34 cellular contexts compared by ENCODE assay signal in genomic region chr7:46741181-46741580, GRCh38.
"Had no signal": no experiment of that assay in that cellular context is flagged by ENCODE, and none has a peak within 500 bp of the region (broad histone marks: within the 10 kb centered on the region; RNA-seq: fewer than 3 reads in every experiment).

No MANE protein-coding gene starts in this region.

- H3K27me3 Mint-ChIP-seq: activated CD4-positive, alpha-beta memory T cell treated with anti-CD3 and anti-CD28 coated beads for 36 hours; activated CD4-positive, alpha-beta T cell treated with anti-CD3 and anti-CD28 coated beads for 36 hours; activated CD4-positive, alpha-beta T cell treated with anti-CD3 and anti-CD28 coated beads, Interleukin-2, amount 10 ng/mL, durations not matched to agents 24 days and 14 days; activated CD8-positive, alpha-beta memory T cell treated with anti-CD3 and anti-CD28 coated beads, Interleukin-2, amount 10 ng/mL, durations not matched to agents 7 days and 5 days; activated naive CD4-positive, alpha-beta T cell treated with anti-CD3 and anti-CD28 coated beads, Interleukin-2, amount 50 U/mL, for 24 hours; activated naive CD8-positive, alpha-beta T cell treated with anti-CD3 and anti-CD28 coated beads for 36 hours; activated naive CD8-positive, alpha-beta T cell treated with anti-CD3 and anti-CD28 coated beads, Interleukin-2, amount 50 U/mL, for 24 hours; central memory CD8-positive, alpha-beta T cell; dendritic cell treated with granulocyte-macrophage colony-stimulating factor and Interleukin-4, amounts not matched to agents 40 ng/mL and 50 ng/mL, for 4 days had no signal

- H3K9me3 ChIP-seq: adrenal gland, ascending aorta, breast epithelium, gastrocnemius medialis had no signal

- H3K36me3 Mint-ChIP-seq: activated CD4-positive, alpha-beta memory T cell treated with anti-CD3 and anti-CD28 coated beads for 36 hours; activated CD8-positive, alpha-beta memory T cell treated with anti-CD3 and anti-CD28 coated beads, Interleukin-2, amount 10 ng/mL, durations not matched to agents 7 days and 5 days; activated naive CD4-positive, alpha-beta T cell treated with anti-CD3 and anti-CD28 coated beads, Interleukin-2, amount 50 U/mL, for 24 hours; activated naive CD8-positive, alpha-beta T cell treated with anti-CD3 and anti-CD28 coated beads for 36 hours; brain had no signal

- H3K9me3 Mint-ChIP-seq: activated naive CD4-positive, alpha-beta T cell treated with anti-CD3 and anti-CD28 coated beads for 36 hours; activated naive CD8-positive, alpha-beta T cell treated with anti-CD3 and anti-CD28 coated beads for 36 hours; endodermal cell had no signal

- H3K4me1 Mint-ChIP-seq: activated CD4-positive, alpha-beta T cell treated with anti-CD3 and anti-CD28 coated beads for 36 hours; activated CD4-positive, alpha-beta T cell treated with anti-CD3 and anti-CD28 coated beads, Interleukin-2, amount 10 ng/mL, durations not matched to agents 24 days and 14 days; activated CD8-positive, alpha-beta memory T cell treated with anti-CD3 and anti-CD28 coated beads, Interleukin-2, amount 10 ng/mL, durations not matched to agents 7 days and 5 days; activated naive CD4-positive, alpha-beta T cell treated with anti-CD3 and anti-CD28 coated beads, Interleukin-2, amount 50 U/mL, for 24 hours; activated naive CD8-positive, alpha-beta T cell treated with anti-CD3 and anti-CD28 coated beads for 36 hours; activated naive CD8-positive, alpha-beta T cell treated with anti-CD3 and anti-CD28 coated beads, Interleukin-2, amount 50 U/mL, for 24 hours; central memory CD8-positive, alpha-beta T cell; endodermal cell had no signal

- H3K4me1 ChIP-seq: adrenal gland, breast epithelium, gastrocnemius medialis had no signal

- H3K27ac Mint-ChIP-seq: activated CD4-positive, alpha-beta memory T cell treated with anti-CD3 and anti-CD28 coated beads for 36 hours; activated CD4-positive, alpha-beta T cell treated with anti-CD3 and anti-CD28 coated beads for 36 hours; activated CD4-positive, alpha-beta T cell treated with anti-CD3 and anti-CD28 coated beads, Interleukin-2, amount 10 ng/mL, durations not matched to agents 24 days and 14 days; activated CD8-positive, alpha-beta memory T cell treated with anti-CD3 and anti-CD28 coated beads, Interleukin-2, amount 10 ng/mL, durations not matched to agents 7 days and 5 days; activated CD8-positive, alpha-beta T cell treated with anti-CD3 and anti-CD28 coated beads, Interleukin-2, amount 10 ng/mL, durations not matched to agents 7 days and 5 days; activated naive CD4-positive, alpha-beta T cell treated with anti-CD3 and anti-CD28 coated beads for 36 hours; activated naive CD4-positive, alpha-beta T cell treated with anti-CD3 and anti-CD28 coated beads, Interleukin-2, amount 50 U/mL, for 24 hours; activated naive CD8-positive, alpha-beta T cell treated with anti-CD3 and anti-CD28 coated beads for 36 hours; activated naive CD8-positive, alpha-beta T cell treated with anti-CD3 and anti-CD28 coated beads, Interleukin-2, amount 50 U/mL, for 24 hours; activated T-helper 1 cell treated with anti-CD3 and anti-CD28 coated beads, Interleukin-12 subunit alpha, Interleukin-12 subunit beta, Interleukin-2, Interleukin-4 antibody, amounts not matched to agents 30 ng/mL and 10 ng/mL and 1 ng/mL, durations not matched to agents 14 hours and 24 hours and 36 hours; activated T-helper 2 cell treated with anti-CD3 and anti-CD28 coated beads, Interferon-gamma antibody, Interleukin-2, Interleukin-4, amounts not matched to agents 10 μg/mL and 5 μg/mL and 100 μg/mL, durations not matched to agents 14 hours and 24 hours and 36 hours; dendritic cell treated with granulocyte-macrophage colony-stimulating factor and Interleukin-4, amounts not matched to agents 40 ng/mL and 50 ng/mL, for 4 days; endodermal cell had no signal

- H3K27ac ChIP-seq: adrenal gland, ascending aorta, breast epithelium, cardiac muscle cell, coronary artery, dorsolateral prefrontal cortex, gastrocnemius medialis had no signal

- H3K27me3 ChIP-seq: adrenal gland, ascending aorta, breast epithelium, cardiac muscle cell, dorsolateral prefrontal cortex, gastrocnemius medialis had no signal

- DNase-seq: activated CD4-positive, alpha-beta memory T cell treated with anti-CD3 and anti-CD28 coated beads for 36 hours; activated CD4-positive, alpha-beta T cell treated with anti-CD3 and anti-CD28 coated beads for 36 hours; activated CD4-positive, alpha-beta T cell treated with anti-CD3 and anti-CD28 coated beads, Interleukin-2, amount 10 ng/mL, durations not matched to agents 24 days and 14 days; activated CD4-positive, CD25-positive, alpha-beta regulatory T cell; activated CD4-positive, CD25-positive, alpha-beta regulatory T cell treated with anti-CD3 and anti-CD28 coated beads, Interleukin-2, amount 50 U/mL, for 72 hours; activated CD8-positive, alpha-beta memory T cell treated with anti-CD3 and anti-CD28 coated beads, Interleukin-2, amount 10 ng/mL, durations not matched to agents 7 days and 5 days; activated CD8-positive, alpha-beta memory T cell treated with anti-CD3 and anti-CD28 coated beads, Interleukin-2, amount 50 U/mL, for 4 hours; activated CD8-positive, alpha-beta T cell treated with anti-CD3 and anti-CD28 coated beads, Interleukin-2, amount 10 ng/mL, durations not matched to agents 7 days and 5 days; activated effector memory CD4-positive, alpha-beta T cell treated with anti-CD3 and anti-CD28 coated beads, Interleukin-2, amount 50 U/mL, for 16 hours; activated naive CD4-positive, alpha-beta T cell treated with anti-CD3 and anti-CD28 coated beads for 36 hours; activated naive CD8-positive, alpha-beta T cell treated with anti-CD3 and anti-CD28 coated beads for 36 hours; activated naive CD8-positive, alpha-beta T cell treated with anti-CD3 and anti-CD28 coated beads, Interleukin-2, amount 50 U/mL, for 24 hours; activated T-cell treated with anti-CD3 and anti-CD28 coated beads, Interleukin-2, amount 50 U/mL, for 1 hour; activated T-cell treated with anti-CD3 and anti-CD28 coated beads, Interleukin-2, amount 50 U/mL, for 48 hours; adrenal gland; amygdala; dorsolateral prefrontal cortex; effector memory CD4-positive, alpha-beta T cell; endodermal cell; foreskin fibroblast; gastrocnemius medialis; glutamatergic neuron; T-helper 2 cell had no signal

- H3K4me3 ChIP-seq: adrenal gland, ascending aorta, breast epithelium, cardiac muscle cell, coronary artery, dorsolateral prefrontal cortex, gastrocnemius medialis had no signal

- H3K4me3 Mint-ChIP-seq: activated CD4-positive, alpha-beta memory T cell treated with anti-CD3 and anti-CD28 coated beads for 36 hours; activated CD4-positive, alpha-beta T cell treated with anti-CD3 and anti-CD28 coated beads for 36 hours; activated CD4-positive, alpha-beta T cell treated with anti-CD3 and anti-CD28 coated beads, Interleukin-2, amount 10 ng/mL, durations not matched to agents 24 days and 14 days; activated CD8-positive, alpha-beta memory T cell treated with anti-CD3 and anti-CD28 coated beads, Interleukin-2, amount 10 ng/mL, durations not matched to agents 7 days and 5 days; activated CD8-positive, alpha-beta T cell treated with anti-CD3 and anti-CD28 coated beads, Interleukin-2, amount 10 ng/mL, durations not matched to agents 7 days and 5 days; activated naive CD4-positive, alpha-beta T cell treated with anti-CD3 and anti-CD28 coated beads for 36 hours; activated naive CD4-positive, alpha-beta T cell treated with anti-CD3 and anti-CD28 coated beads, Interleukin-2, amount 50 U/mL, for 24 hours; activated naive CD8-positive, alpha-beta T cell treated with anti-CD3 and anti-CD28 coated beads for 36 hours; activated naive CD8-positive, alpha-beta T cell treated with anti-CD3 and anti-CD28 coated beads, Interleukin-2, amount 50 U/mL, for 24 hours; activated T-helper 1 cell treated with anti-CD3 and anti-CD28 coated beads, Interleukin-12 subunit alpha, Interleukin-12 subunit beta, Interleukin-2, Interleukin-4 antibody, amounts not matched to agents 30 ng/mL and 10 ng/mL and 1 ng/mL, durations not matched to agents 14 hours and 24 hours and 36 hours; brain; central memory CD8-positive, alpha-beta T cell; dendritic cell treated with granulocyte-macrophage colony-stimulating factor and Interleukin-4, amounts not matched to agents 40 ng/mL and 50 ng/mL, for 4 days; endodermal cell had no signal

- H3K36me3 ChIP-seq: adrenal gland, ascending aorta, breast epithelium, cardiac muscle cell, gastrocnemius medialis had no signal

- ATAC-seq: activated CD4-positive, alpha-beta T cell treated with anti-CD3 and anti-CD28 coated beads for 36 hours; activated CD8-positive, alpha-beta memory T cell treated with anti-CD3 and anti-CD28 coated beads, Interleukin-2, amount 10 ng/mL, durations not matched to agents 7 days and 5 days; activated CD8-positive, alpha-beta T cell treated with anti-CD3 and anti-CD28 coated beads, Interleukin-2, amount 10 ng/mL, durations not matched to agents 7 days and 5 days; activated naive CD8-positive, alpha-beta T cell treated with anti-CD3 and anti-CD28 coated beads, Interleukin-2, amount 50 U/mL, for 24 hours; esophagus mucosa; gastrocnemius medialis had no signal
